Comparison of ENCODE assay signal across 15 cellular contexts in genomic region chr21:25427828-25428227, GRCh38.
"Had no signal": no experiment of that assay in that cellular context is flagged by ENCODE, and none has a peak within 500 bp of the region (broad histone marks: within the 10 kb centered on the region; RNA-seq: fewer than 3 reads in every experiment).

No MANE protein-coding gene starts in this region.

- H3K4me1 Mint-ChIP-seq: nephron, WTC11 had no signal

- H3K36me3 Mint-ChIP-seq: type B pancreatic cell, WTC11 had no signal

- H3K9me3 ChIP-seq: ascending aorta, breast epithelium, left ventricle myocardium inferior had no signal

- H3K36me3 ChIP-seq: ascending aorta, breast epithelium, left ventricle myocardium inferior had no signal

- H3K9me3 Mint-ChIP-seq: nephron, type B pancreatic cell, WTC11 had no signal

- H3K4me3 Mint-ChIP-seq: nephron, type B pancreatic cell, WTC11 had no signal

- DNase-seq: cerebellar nuclear complex; effector CD8-positive, alpha-beta T cell; foreskin fibroblast; glutamatergic neuron; hypothalamus; kidney; left ventricle myocardium inferior; occipital lobe; stimulated activated CD4-positive, alpha-beta T cell treated with anti-CD3 and anti-CD28 coated beads, Interleukin-2, amount 100 ng/mL, for 48 hours; stimulated activated naive CD4-positive, alpha-beta T cell treated with Interleukin-2 at 50 U/mL for 16 hours had no signal

- H3K27ac ChIP-seq: ascending aorta, breast epithelium, left ventricle myocardium inferior had no signal

- H3K4me1 ChIP-seq: ascending aorta, breast epithelium, left ventricle myocardium inferior had no signal

- H3K4me3 ChIP-seq: ascending aorta, breast epithelium, left ventricle myocardium inferior had no signal

- H3K27ac Mint-ChIP-seq: nephron, type B pancreatic cell, WTC11 had no signal

- ATAC-seq: WTC11 had no signal
